ENCODE assay signal across 30 cellular contexts in the genomic region with DNA sequence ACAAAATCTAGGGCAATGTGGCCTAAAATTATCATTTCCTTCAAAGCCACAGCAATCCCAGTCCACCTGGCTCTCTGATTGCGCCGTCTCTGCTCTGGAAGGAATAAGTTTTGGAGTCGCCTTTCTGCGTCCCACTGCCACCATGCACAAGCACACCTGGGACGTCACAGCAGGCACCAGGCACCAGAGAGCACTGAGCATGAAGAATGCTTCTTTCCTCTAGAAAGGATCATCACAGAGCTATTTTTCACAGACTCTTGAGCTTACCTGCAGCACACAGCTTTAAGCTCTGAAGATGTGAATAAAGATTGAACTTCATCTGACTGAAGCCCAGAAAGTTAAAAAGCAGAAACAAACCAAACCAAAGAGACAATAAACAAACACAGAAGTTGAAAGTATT.
"Had no signal": no experiment of that assay in that cellular context is flagged by ENCODE, and none has a peak within 500 bp of the region (broad histone marks: within the 10 kb centered on the region; RNA-seq: fewer than 3 reads in every experiment).

No MANE protein-coding gene starts in this region.

- H3K27ac ChIP-seq: PC-9, RWPE1, SJCRH30, SK-N-MC had no signal

- H3K4me3 ChIP-seq: K562, MG63, PC-9, SJCRH30, SK-N-MC had no signal

- H2AFZ ChIP-seq: PC-9 had no signal

- H3K27me3 ChIP-seq: MG63, SJCRH30 had no signal

- H3K9me3 ChIP-seq: MG63, SJCRH30 had no signal

- H3K4me2 ChIP-seq: PC-9 had no signal

- H3K36me3 ChIP-seq: MG63, SJCRH30 had no signal

- ATAC-seq: K562, Panc1, Right ventricle myocardium inferior, SK-N-SH treated with all-trans-retinoic acid at 6 μM for 48 hours had no signal

- H3K4me1 ChIP-seq: SJCRH30 had no signal

- DNase-seq: Kasumi-1, KG1, MG63, NCI-H1092, NCI-H1105, NCI-H1417 treated with DMSO at 0.1 percent for 48 hours, NCI-H1436 treated with DMSO at 0.1 percent for 48 hours, NCI-H1694 treated with DMSO at 0.1 percent for 48 hours, NCI-H187 treated with DMSO at 0.1 percent for 48 hours, NCI-H2029, NCI-H2081, NCI-H2171, NCI-H226, NCI-H446 treated with DMSO at 0.1 percent for 48 hours, NCI-H510A, NCI-H524, NCI-H526, NCI-H69, NCI-H748 treated with DMSO at 0.1 percent for 48 hours, NCI-H82, PC-9, SHP77, SIG-M5, SJCRH30 had no signal
